ENCODE assay signal across 22 cellular contexts in genomic region chr3:126661532-126661931, GRCh38.
"Had no signal": no experiment of that assay in that cellular context is flagged by ENCODE, and none has a peak within 500 bp of the region (broad histone marks: within the 10 kb centered on the region; RNA-seq: fewer than 3 reads in every experiment).

No MANE protein-coding gene starts in this region.

- ATAC-seq: K562 had no signal

- DNase-seq: Kasumi-1, MV-4-11, NCI-H1048, NCI-H1105, NCI-H1417, NCI-H1436 treated with DMSO at 0.1 percent for 48 hours, NCI-H1694, NCI-H187 treated with DMSO at 0.1 percent for 48 hours, NCI-H2029 treated with DMSO at 0.1 percent for 48 hours, NCI-H2107, NCI-H2227 treated with DMSO at 0.1 percent for 48 hours, NCI-H524, NCI-H69, NCI-H774, Right ventricle myocardium superior, RPMI8226, SIG-M5 had no signal

- H3K27ac ChIP-seq: HL-60, KMS-11, SJSA1, SK-N-MC had no signal

- H3K36me3 ChIP-seq: SJSA1 had no signal

- H3K4me3 ChIP-seq: K562, SJSA1, SK-N-MC had no signal

- H3K9ac ChIP-seq: KMS-11 had no signal

- H3K4me2 ChIP-seq: KMS-11 had no signal

- H3K9me3 ChIP-seq: SJSA1 had no signal
